1 cellular context compared by ENCODE assay signal in the genomic region with DNA sequence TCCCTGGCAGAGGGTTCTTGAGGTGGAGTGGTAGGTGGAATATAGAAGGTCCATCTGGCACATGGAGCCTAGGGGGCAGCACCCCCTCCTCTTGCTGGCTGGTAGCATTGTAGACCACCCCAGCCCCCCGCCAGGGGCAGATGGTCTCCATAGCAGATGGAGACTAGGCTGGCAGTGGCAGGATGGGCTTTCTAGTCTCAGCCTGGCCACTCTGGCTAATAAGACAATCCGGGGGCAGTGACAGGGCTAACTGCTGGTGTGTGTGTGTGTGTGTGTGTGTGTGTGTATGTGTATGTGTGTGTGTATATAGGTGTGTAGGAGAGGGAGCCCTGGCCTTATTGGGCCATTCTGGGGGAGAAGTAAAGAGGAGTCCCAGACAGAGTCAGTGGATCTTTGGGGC.
A peak's percentile ranks its signal among the peaks of the same experiment; 100 is the strongest.
TF ChIP-seq lines count a peak whose summit lies in the region.

No MANE protein-coding gene starts in this region.

TF ChIP-seq in K562, 482 proteins besides CTCF, POLR2A, EP300 and RAD21 (continued from another document):
- TF ChIP-seq BHLHE40 (IDR thresholded peaks at IDR 0.05; ENCODE audit: low read length) (no peak), PML (IDR thresholded peaks at IDR 0.05; ENCODE audit: low read length) (no peak), HDAC8 (tag; IDR thresholded peaks at IDR 0.05) (no peak), CBFA2T2 (conservative IDR thresholded peaks at IDR 0.05) (no peak), SUPT5H (IDR thresholded peaks at IDR 0.05) (peak; percentile 76), SLC30A9 (CRISPR knock-in tag; IDR thresholded peaks at IDR 0.05) (no peak), ZNF644 (tag; IDR thresholded peaks at IDR 0.05; ENCODE audit: low read depth) (no peak), ZFPM2 (CRISPR knock-in tag; IDR thresholded peaks at IDR 0.05) (no peak), HNRNPK (IDR thresholded peaks at IDR 0.05; ENCODE audit: low read depth, low read length, poor library complexity, severe bottlenecking) (no peak), ZSCAN29 (IDR thresholded peaks at IDR 0.05) (no peak), RBM39 (optimal IDR thresholded peaks at IDR 0.05; ENCODE audit: low read depth, low read length) (no peak), PHB (CRISPR knock-in tag; IDR thresholded peaks at IDR 0.05) (no peak), ILK (tag; IDR thresholded peaks at IDR 0.05; ENCODE audit: borderline replicate concordance, low read depth) (no peak), OTX1 (CRISPR knock-in tag; IDR thresholded peaks at IDR 0.05) (0 out of 2 replicates have a peak, but pooled peaks have one; percentile 30), ZNF75A (CRISPR knock-in tag; IDR thresholded peaks at IDR 0.05) (no peak), FOXK2 (conservative IDR thresholded peaks at IDR 0.05 in 1 of 2, IDR thresholded peaks at IDR 0.05 in 1 of 2; ENCODE audit: low read depth in 2 of 2) (no peak), DDX20 (tag; IDR thresholded peaks at IDR 0.05; ENCODE audit: low read depth) (no peak), NR3C1 (CRISPR knock-in tag; IDR thresholded peaks at IDR 0.05) (no peak), JUNB (CRISPR knock-in tag; conservative IDR thresholded peaks at IDR 0.05) (no peak), NR2C1 (IDR thresholded peaks at IDR 0.05) (no peak), NR2C1 (tag; IDR thresholded peaks at IDR 0.05) (no peak), BRCA1 (IDR thresholded peaks at IDR 0.05) (no peak), BRCA1 (CRISPR knock-in tag; IDR thresholded peaks at IDR 0.05) (no peak), CEBPB (tag; IDR thresholded peaks at IDR 0.05) (no peak), RBM22 (IDR thresholded peaks at IDR 0.05; ENCODE audit: low read depth, low read length, poor library complexity, severe bottlenecking) (no peak), XRCC5 (IDR thresholded peaks at IDR 0.05; ENCODE audit: low read depth, low read length) (no peak), ZNF232 (CRISPR knock-in tag; IDR thresholded peaks at IDR 0.05) (no peak), JUN (IDR thresholded peaks at IDR 0.05; ENCODE audit: borderline replicate concordance, low read depth, low read length) (no peak), JUN (CRISPR knock-in tag; IDR thresholded peaks at IDR 0.05; ENCODE audit: borderline replicate concordance) (no peak), HMG20B (CRISPR knock-in tag; IDR thresholded peaks at IDR 0.05) (no peak), ZBTB7A (IDR thresholded peaks at IDR 0.05; ENCODE audit: borderline replicate concordance, control insufficient read depth, low read depth, low read length) (peak; percentile 63; the same call in 1 of the 2 replicates), SMAD2 (IDR thresholded peaks at IDR 0.05; ENCODE audit: low read depth, low read length) (no peak), EWSR1 (IDR thresholded peaks at IDR 0.05; ENCODE audit: borderline replicate concordance, low read depth, partially characterized antibody) (no peak), ZNF444 (CRISPR knock-in tag; IDR thresholded peaks at IDR 0.05) (no peak), NCOA1 (IDR thresholded peaks at IDR 0.05; ENCODE audit: low read depth) (no peak), ELF4 (CRISPR knock-in tag; IDR thresholded peaks at IDR 0.05) (peak; percentile 66; the same call in 1 of the 2 replicates), DIDO1 (tag; IDR thresholded peaks at IDR 0.05; ENCODE audit: low read depth) (no peak)
- TF ChIP-seq, protein P1, sequence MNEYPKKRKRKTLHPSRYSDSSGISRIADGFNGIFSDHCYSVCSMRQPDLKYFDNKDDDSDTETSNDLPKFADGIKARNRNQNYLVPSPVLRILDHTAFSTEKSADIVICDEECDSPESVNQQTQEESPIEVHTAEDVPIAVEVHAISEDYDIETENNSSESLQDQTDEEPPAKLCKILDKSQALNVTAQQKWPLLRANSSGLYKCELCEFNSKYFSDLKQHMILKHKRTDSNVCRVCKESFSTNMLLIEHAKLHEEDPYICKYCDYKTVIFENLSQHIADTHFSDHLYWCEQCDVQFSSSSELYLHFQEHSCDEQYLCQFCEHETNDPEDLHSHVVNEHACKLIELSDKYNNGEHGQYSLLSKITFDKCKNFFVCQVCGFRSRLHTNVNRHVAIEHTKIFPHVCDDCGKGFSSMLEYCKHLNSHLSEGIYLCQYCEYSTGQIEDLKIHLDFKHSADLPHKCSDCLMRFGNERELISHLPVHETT (CRISPR knock-in tag; conservative IDR thresholded peaks at IDR 0.05 in 1 of 2, IDR thresholded peaks at IDR 0.05 in 1 of 2), result no peak
- TF ChIP-seq, protein P2, sequence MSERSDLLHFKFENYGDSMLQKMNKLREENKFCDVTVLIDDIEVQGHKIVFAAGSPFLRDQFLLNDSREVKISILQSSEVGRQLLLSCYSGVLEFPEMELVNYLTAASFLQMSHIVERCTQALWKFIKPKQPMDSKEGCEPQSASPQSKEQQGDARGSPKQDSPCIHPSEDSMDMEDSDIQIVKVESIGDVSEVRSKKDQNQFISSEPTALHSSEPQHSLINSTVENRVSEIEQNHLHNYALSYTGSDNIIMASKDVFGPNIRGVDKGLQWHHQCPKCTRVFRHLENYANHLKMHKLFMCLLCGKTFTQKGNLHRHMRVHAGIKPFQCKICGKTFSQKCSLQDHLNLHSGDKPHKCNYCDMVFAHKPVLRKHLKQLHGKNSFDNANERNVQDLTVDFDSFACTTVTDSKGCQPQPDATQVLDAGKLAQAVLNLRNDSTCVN (CRISPR knock-in tag; IDR thresholded peaks at IDR 0.05), result 0 out of 2 replicates have a peak, but pooled peaks have one; percentile 48
